In the genomic region with DNA sequence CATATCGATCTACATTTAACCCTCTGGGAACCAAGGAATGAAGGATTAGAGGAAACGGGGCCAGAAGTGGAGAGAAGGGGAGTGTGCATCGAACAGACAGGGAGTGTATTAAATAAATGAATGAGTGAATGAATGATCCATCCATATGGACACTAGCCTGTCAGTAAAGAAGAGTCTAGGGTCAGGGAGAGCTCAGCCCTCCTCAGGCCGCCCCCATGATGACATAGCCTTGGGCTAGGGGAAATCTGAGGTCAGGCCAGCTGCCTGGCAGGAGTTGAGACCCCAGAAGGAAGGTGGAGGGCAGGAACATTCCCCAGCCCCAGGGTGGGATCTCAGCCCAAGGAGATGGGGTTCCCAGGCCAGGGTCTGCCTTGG, we compare ENCODE assay signal across 6 cellular contexts. TPM values are rescaled to one million over a fixed set of nuclear protein-coding genes. Genes with fewer than 3 reads are reported as not detected.
DNase-seq lines count a peak whose midpoint lies in the region; ATAC-seq, FAIRE-seq and TF ChIP-seq lines count a peak whose summit lies in the region.
"Not testable (repeated sequence)": the region's sequence is repeated elsewhere in the genome, so short reads cannot be mapped to it uniquely, and the experiment has no call there.

No MANE protein-coding gene starts in this region.

- CTCF ChIA-PET in Panc1 (lab: Charles Lee); K562 (lab: Yijun Ruan, JAX; ENCODE audit: low intra/inter-chr PET ratio): not testable (repeated sequence)

- H3K4me2 ChIP-seq in GM23338; K562 (ENCODE audit: insufficient read depth, low read length): not testable (repeated sequence)

- not testable (repeated sequence) for H3K4me3 ChIP-seq in GM23338; Panc1 (ENCODE audit: low read depth in 2 of 2, low read length in 2 of 2); K562; heart left ventricle; mucosa of descending colon

- not testable (repeated sequence) for TF ChIP-seq CTCF in GM23338 (conservative IDR thresholded peaks at IDR 0.05; ENCODE audit: low read depth in 2 of 2); Panc1 (IDR thresholded peaks at IDR 0.05); K562 (IDR thresholded peaks at IDR 0.05 in 2 of 3, conservative IDR thresholded peaks at IDR 0.05 in 1 of 3; ENCODE audit: insufficient read depth in 2 of 3, low read depth in 1 of 3, low read length in 3 of 3); heart left ventricle (IDR thresholded peaks at IDR 0.05); mucosa of descending colon (IDR thresholded peaks at IDR 0.05)

- H3K79me2 ChIP-seq in GM23338 (replicated peaks; ENCODE audit: insufficient read depth); K562 (ENCODE audit: control insufficient read depth, insufficient read depth, low read length): not testable (repeated sequence)

- H3K4me1 ChIP-seq in GM23338 (ENCODE audit: insufficient read depth); Panc1 (ENCODE audit: control insufficient read depth, insufficient read depth, low read length); K562 (replicated peaks in 1 of 2; ENCODE audit: control insufficient read depth in 2 of 2, insufficient read depth in 2 of 2, low read length in 2 of 2); heart left ventricle; mucosa of descending colon (ENCODE audit: low read depth): not testable (repeated sequence)

- H3K4me3 Mint-ChIP-seq in GM23338 = not testable (repeated sequence)

- H3K27ac ChIP-seq in GM23338 (ENCODE audit: low read depth); Panc1 (ENCODE audit: low read length); K562 (ENCODE audit: extremely low read depth, low read depth, low read length); heart left ventricle: not testable (repeated sequence)

- H3K9me2 ChIP-seq in GM23338 (ENCODE audit: insufficient read depth) = not testable (repeated sequence)

- BruUV-seq in Panc1 (replicated peaks; lab: Mats Ljungman, UMichigan); K562 (replicated peaks; lab: Mats Ljungman, UMichigan): not testable (repeated sequence)

- ATAC-seq in GM23338 = peak; percentile 60
- ATAC-seq in Panc1 = peak; percentile 62
- peak; percentile 66 for ATAC-seq in K562
- peak; percentile 34 to 58 (median 42) for ATAC-seq in heart left ventricle
- ATAC-seq in left colon = peak; percentile 13
- peak; percentile 17 for ATAC-seq in mucosa of descending colon

- not testable (repeated sequence) for FAIRE-seq in K562 (lab: Jason Lieb, UNC)

- H3K27ac Mint-ChIP-seq in GM23338 = not testable (repeated sequence)

- not testable (repeated sequence) for H3F3A ChIP-seq in GM23338 (replicated peaks; ENCODE audit: low read depth)

- H3K9ac ChIP-seq in K562 (ENCODE audit: insufficient read depth in 1 of 2, low read depth in 2 of 2, low read length in 2 of 2) = not testable (repeated sequence)

- not testable (repeated sequence) for DNase-seq in GM23338 (ENCODE audit: low spot score); Panc1 (ENCODE audit: low read depth, low spot score); K562 (ENCODE audit: extremely low read depth in 1 of 4, low spot score in 3 of 4); heart left ventricle; left colon; mucosa of descending colon

- not testable (repeated sequence) for H3K4me1 Mint-ChIP-seq in GM23338

- H3K36me3 Mint-ChIP-seq in GM23338 (ENCODE audit: low read depth) = not testable (repeated sequence)

- no CpG with 5 or more reads among the region's 4 CpGs for WGBS in K562 (ENCODE audit: insufficient coverage, low coverage, missing lambda C conversion rate)
- WGBS in heart left ventricle, 4 donors = no CpG with 5 or more reads among the region's 4 CpGs

- TF ChIP-seq POLR2A in K562 (conservative IDR thresholded peaks at IDR 0.05); heart left ventricle (IDR thresholded peaks at IDR 0.05): not testable (repeated sequence)

- in situ Hi-C loops in Panc1 (cut with HindIII; ENCODE audit: low pct_unique_long_range_greater_than_20kb, low sequenced_read_pairs); K562 (cut with MboI): not testable (repeated sequence)

- H3K27me3 ChIP-seq in GM23338 (ENCODE audit: insufficient read depth); Panc1 (ENCODE audit: control insufficient read depth, insufficient read depth, low read length); K562 (ENCODE audit: control insufficient read depth in 2 of 2, insufficient read depth in 2 of 2, low read length in 2 of 2); heart left ventricle: not testable (repeated sequence)

- not testable (repeated sequence) for H2AFZ ChIP-seq in GM23338; K562 (ENCODE audit: low read depth, low read length)

- H3K9me1 ChIP-seq in K562 (ENCODE audit: control insufficient read depth, insufficient read depth, low read length) = not testable (repeated sequence)

- POLR2A ChIA-PET in Panc1 (lab: Charles Lee); K562 (lab: Yijun Ruan, JAX): not testable (repeated sequence)

- H3K9me3 Mint-ChIP-seq in GM23338 = not testable (repeated sequence)

- TF ChIP-seq EP300 in K562 (IDR thresholded peaks at IDR 0.05; ENCODE audit: low read length) = not testable (repeated sequence)

- not testable (repeated sequence) for H3K9me3 ChIP-seq in Panc1 (ENCODE audit: control insufficient read depth, insufficient read depth, low read depth, low read length); K562 (replicated peaks; ENCODE audit: control insufficient read depth, insufficient read depth, low read depth, low read length); heart left ventricle; mucosa of descending colon

- H3K36me3 ChIP-seq in GM23338 (ENCODE audit: insufficient read depth); Panc1 (ENCODE audit: control insufficient read depth, insufficient read depth, low read length); K562 (ENCODE audit: control insufficient read depth, insufficient read depth, low read length); heart left ventricle; mucosa of descending colon (ENCODE audit: low read depth): not testable (repeated sequence)

- not testable (repeated sequence) for H4K20me1 ChIP-seq in GM23338 (replicated peaks; ENCODE audit: insufficient read depth); K562 (replicated peaks; ENCODE audit: control insufficient read depth, insufficient read depth, low read length)

- not testable (repeated sequence) for H3K27me3 Mint-ChIP-seq in GM23338 (ENCODE audit: insufficient read depth, low read depth, poor library complexity)

- TF ChIP-seq RAD21 in K562 (CRISPR knock-in tag; conservative IDR thresholded peaks at IDR 0.05 in 1 of 2, IDR thresholded peaks at IDR 0.05 in 1 of 2) = not testable (repeated sequence)

- intact Hi-C loops in Panc1 (cut with micrococcal nuclease; ENCODE audit: unreplicated experiment); K562 (cut with micrococcal nuclease); heart left ventricle (cut with DNase I); left colon (cut with DNase I, micrococcal nuclease); mucosa of descending colon (cut with DNase I, micrococcal nuclease): not testable (repeated sequence)

RNA-seq across cellular contexts. Expression of gene TRIM73, which starts 21.3 kb away (rescaled TPM):
- 0.31 and 0.54 TPM in 2 replicates for total RNA-seq in GM23338 (2014; rRNA removed; shearing (Covaris generic))
- polyA plus RNA-seq in GM23338 (2016; fragmentation: Nextera tagmentation; extraction: Ambion mirVana) = 0.96 and 1.2 TPM in 2 replicates
- 4.1 TPM for total RNA-seq in Panc1 (2021; ENCODE audit: unreplicated experiment)
- 1.5 TPM for polyA plus RNA-seq in Panc1 (2012; ENCODE audit: insufficient read length)
- 1.1 and 4.1 TPM in 2 replicates for total RNA-seq in K562 (2011; cell fraction: chromatin; rRNA removed; ENCODE audit: low replicate concordance)
- 2.1 and 3.0 TPM in 2 replicates for total RNA-seq in K562 (2011; cell fraction: nucleolus; rRNA removed)
- 1.9 and 2.1 TPM in 2 replicates for total RNA-seq in K562 (2011; cell fraction: nucleoplasm; rRNA removed)
- total RNA-seq in K562 (2014; rRNA removed) = 0.64 and 1.2 TPM in 2 replicates
- 0.04 TPM in 1 of 2 replicates, not detected in the other for total RNA-seq in K562 (2014; rRNA removed; fragmentation: Illumina TruSeq; extraction: Trizol)
- total RNA-seq in K562 (2015; rRNA removed; fragmentation: Illumina TruSeq; extraction: Trizol) = 0.41 and 0.80 TPM in 2 replicates
- total RNA-seq in K562 (2021) = 1.2 and 1.4 TPM in 2 replicates
- 0.30 TPM in 1 of 2 replicates, not detected in the other for polyA plus RNA-seq in K562 (2011; rRNA removed)
- polyA plus RNA-seq in K562 (2011; cell fraction: cytosol; rRNA removed) = 0.03 and 0.42 TPM in 2 replicates
- polyA plus RNA-seq in K562 (2011; cell fraction: nucleus; rRNA removed) = 1.8 and 4.8 TPM in 2 replicates
- 0.52 and 4.5 TPM in 2 replicates for polyA plus RNA-seq in K562 (2012)
- 0.15 TPM in 1 of 2 replicates, not detected in the other for polyA plus RNA-seq in K562 (2014; fragmentation: Illumina TruSeq; extraction: Trizol)
- not detected for polyA plus RNA-seq in K562 (2014; fragmentation: Nextera tagmentation; extraction: Ambion mirVana)
- 0.28 and 0.90 TPM in 2 replicates for polyA plus RNA-seq in K562 (2014; rRNA removed)
- 0.14 TPM in 1 of 2 replicates, not detected in the other for polyA minus RNA-seq in K562 (2011; rRNA and poly(A)+ RNA removed)
- polyA minus RNA-seq in K562 (2011; cell fraction: cytosol; rRNA and poly(A)+ RNA removed) = not detected in 2 replicates
- polyA minus RNA-seq in K562 (2011; cell fraction: nucleus; rRNA and poly(A)+ RNA removed) = 0.40 and 0.44 TPM in 2 replicates
- total RNA-seq in heart left ventricle = 1 to 10 TPM in 5 of 9 donors, under 1 TPM in 4; 0.25 to 1.7 (median 1.1) TPM
- 1 to 10 TPM in 1 of 2 donors, under 1 TPM in 1; 0.55 to 1.4 TPM for polyA plus RNA-seq in heart left ventricle
- 1 to 10 TPM; 4.2 to 6.4 TPM for total RNA-seq in left colon
- total RNA-seq in mucosa of descending colon = 1 to 10 TPM; 3.2 to 5.7 (median 4.3) TPM

Comparison
In these comparisons a context has a peak if more than half of its experiments do, and no peak if none do; other contexts are left out.
1. ATAC-seq: peak in every context shown above with its lines; median percentile 66 in K562; 62 in Panc1; 60 in GM23338; 42 in heart left ventricle; 17 in mucosa of descending colon; 13 in left colon.